In genomic region chr3:63878394-63879089, GRCh38 we compare ENCODE assay signal across 26 cellular contexts. TPM values are rescaled to one million over a fixed set of nuclear protein-coding genes. Genes with fewer than 3 reads are reported as not detected.
DNase-seq lines count a peak whose midpoint lies in the region; ATAC-seq, FAIRE-seq and TF ChIP-seq lines count a peak whose summit lies in the region.
"Had no signal": no experiment of that assay in that cellular context is flagged by ENCODE, and none has a peak within 500 bp of the region (broad histone marks: within the 10 kb centered on the region; RNA-seq: fewer than 3 reads in every experiment).

No MANE protein-coding gene starts in this region.

- peaks cover 80% of the 10 kb centered on the region for H3K4me1 Mint-ChIP-seq in CD4-positive, alpha-beta T cell (ENCODE audit: low read depth)
- H3K4me1 Mint-ChIP-seq in Calu3 (ENCODE audit: low read depth, unreplicated experiment) = peaks cover 10% of the 10 kb centered on the region
- peaks cover 65% of the 10 kb centered on the region for H3K4me1 Mint-ChIP-seq in activated CD8-positive, alpha-beta T cell treated with anti-CD3 and anti-CD28 coated beads for 36 hours (ENCODE audit: low read depth)

- FAIRE-seq in frontal cortex (lab: Jason Lieb, UNC) = no peak
- FAIRE-seq: RCC 7860, small intestine, TTC549 had no signal

- no peaks in the 10 kb centered on the region for H3K9me3 ChIP-seq in CD4-positive, alpha-beta T cell (ENCODE audit: control insufficient read depth, low read length)
- H3K9me3 ChIP-seq: adrenal gland, prostate gland, upper lobe of right lung had no signal

- TF ChIP-seq CTCF in CD4-positive, alpha-beta T cell (IDR thresholded peaks at IDR 0.05) = no peak
- TF ChIP-seq CTCF in Calu3 (IDR thresholded peaks at IDR 0.05; ENCODE audit: unreplicated experiment) = no peak
- TF ChIP-seq CTCF in activated CD8-positive, alpha-beta T cell treated with anti-CD3 and anti-CD28 coated beads for 36 hours (IDR thresholded peaks at IDR 0.05) = no peak

- DNase-seq in CD4-positive, alpha-beta T cell = no peak
- peak; percentile 4 for DNase-seq in Calu3
- DNase-seq in activated CD8-positive, alpha-beta T cell treated with anti-CD3 and anti-CD28 coated beads for 36 hours = no peak
- no peak for DNase-seq in left lobe of liver (ENCODE audit: low spot score)
- DNase-seq in GOT3 (lab: John Stamatoyannopoulos, UW) = no peak
- no peak for DNase-seq in frontal cortex (ENCODE audit: low spot score in 2 of 2)
- DNase-seq: activated CD4-positive, alpha-beta T cell treated with anti-CD3 and anti-CD28 coated beads, Interleukin-2, amount 50 U/mL, for 48 hours; activated T-cell treated with anti-CD3 and anti-CD28 coated beads, Interleukin-2, amount 50 U/mL, for 72 hours; adrenal gland; erythroblast; foreskin melanocyte; GDM1; H7; NCI-H187; small intestine; stimulated activated CD4-positive, alpha-beta T cell treated with anti-CD3 and anti-CD28 coated beads, Interleukin-4, amount 100 ng/mL, for 1 hour; upper lobe of right lung had no signal

- CTCF ChIA-PET in CD4-positive, alpha-beta T cell (lab: Charles Lee) = no interaction called here
- CTCF ChIA-PET in Calu3 (lab: Charles Lee) = no interaction called here
- CTCF ChIA-PET in activated CD8-positive, alpha-beta T cell treated with anti-CD3 and anti-CD28 coated beads for 36 hours (lab: Charles Lee) = interaction anchor here (1.5 kb wide), 1 partner anchor 9 kb away, joined by 3 read pairs; no protein-coding TSS in a partner anchor

- peak overlapping the region; percentile 0 for H3K27ac Mint-ChIP-seq in CD4-positive, alpha-beta T cell
- H3K27ac Mint-ChIP-seq in Calu3 (ENCODE audit: unreplicated experiment) = no peak overlapping the region
- peak overlapping the region; percentile 6 for H3K27ac Mint-ChIP-seq in activated CD8-positive, alpha-beta T cell treated with anti-CD3 and anti-CD28 coated beads for 36 hours
- H3K27ac Mint-ChIP-seq: activated T-cell treated with anti-CD3 and anti-CD28 coated beads, Interleukin-2, amount 50 U/mL, for 72 hours had no signal

- intact Hi-C loops in CD4-positive, alpha-beta T cell (cut with DNase I, micrococcal nuclease) = no loop called here
- intact Hi-C loops in Calu3 (cut with micrococcal nuclease; ENCODE audit: unreplicated experiment) = no loop called here
- intact Hi-C loops in activated CD8-positive, alpha-beta T cell treated with anti-CD3 and anti-CD28 coated beads for 36 hours (cut with micrococcal nuclease) = no loop called here

- no TSS peak for BruUV-seq in Calu3 (replicated peaks; lab: Mats Ljungman, UMichigan)

- H3K36me3 Mint-ChIP-seq in CD4-positive, alpha-beta T cell (ENCODE audit: low read depth) = no peaks in the 10 kb centered on the region
- no peaks in the 10 kb centered on the region for H3K36me3 Mint-ChIP-seq in Calu3 (ENCODE audit: insufficient read depth, unreplicated experiment)
- H3K36me3 Mint-ChIP-seq in activated CD8-positive, alpha-beta T cell treated with anti-CD3 and anti-CD28 coated beads for 36 hours (ENCODE audit: low read depth) = no peaks in the 10 kb centered on the region
- H3K36me3 Mint-ChIP-seq: natural killer cell treated with Interleukin-12 subunit alpha and Interleukin-12 subunit beta and Interleukin-15 and Interleukin-18, amount 100 ng/mL, for 72 hours had no signal

- POLR2A ChIA-PET in CD4-positive, alpha-beta T cell (lab: Charles Lee) = interaction anchor here (1.2 kb wide), 1 partner anchor 15 kb away, joined by 6 read pairs; the partner anchor contains the start of genes ATXN7 and THOC7
- POLR2A ChIA-PET in activated CD8-positive, alpha-beta T cell treated with anti-CD3 and anti-CD28 coated beads for 36 hours (lab: Charles Lee) = interaction anchor here (1.6 kb wide), 1 partner anchor 32 kb away, joined by 3 read pairs; no protein-coding TSS in a partner anchor

- H3K4me3 Mint-ChIP-seq in CD4-positive, alpha-beta T cell = no peak overlapping the region
- H3K4me3 Mint-ChIP-seq in Calu3 (ENCODE audit: low read depth, unreplicated experiment) = no peak overlapping the region
- H3K4me3 Mint-ChIP-seq in activated CD8-positive, alpha-beta T cell treated with anti-CD3 and anti-CD28 coated beads for 36 hours = no peak overlapping the region
- H3K4me3 Mint-ChIP-seq: activated T-cell treated with anti-CD3 and anti-CD28 coated beads, Interleukin-2, amount 50 U/mL, for 72 hours; natural killer cell treated with Interleukin-12 subunit alpha and Interleukin-12 subunit beta and Interleukin-15 and Interleukin-18, amount 100 ng/mL, for 72 hours had no signal

- no peak overlapping the region for H3K27ac ChIP-seq in CD4-positive, alpha-beta T cell (ENCODE audit: low read depth, low read length)
- H3K27ac ChIP-seq: adrenal gland, prostate gland, SK-N-MC, upper lobe of right lung had no signal

- no peaks in the 10 kb centered on the region for H3K9me3 Mint-ChIP-seq in CD4-positive, alpha-beta T cell
- no peaks in the 10 kb centered on the region for H3K9me3 Mint-ChIP-seq in Calu3 (ENCODE audit: low read depth, unreplicated experiment)
- no peaks in the 10 kb centered on the region for H3K9me3 Mint-ChIP-seq in activated CD8-positive, alpha-beta T cell treated with anti-CD3 and anti-CD28 coated beads for 36 hours
- H3K9me3 Mint-ChIP-seq: activated T-cell treated with anti-CD3 and anti-CD28 coated beads, Interleukin-2, amount 50 U/mL, for 72 hours; natural killer cell treated with Interleukin-12 subunit alpha and Interleukin-12 subunit beta and Interleukin-15 and Interleukin-18, amount 100 ng/mL, for 72 hours had no signal

- no peaks in the 10 kb centered on the region for H3K27me3 Mint-ChIP-seq in CD4-positive, alpha-beta T cell
- no peaks in the 10 kb centered on the region for H3K27me3 Mint-ChIP-seq in Calu3 (ENCODE audit: unreplicated experiment)
- H3K27me3 Mint-ChIP-seq in activated CD8-positive, alpha-beta T cell treated with anti-CD3 and anti-CD28 coated beads for 36 hours = no peaks in the 10 kb centered on the region
- H3K27me3 Mint-ChIP-seq: natural killer cell treated with Interleukin-12 subunit alpha and Interleukin-12 subunit beta and Interleukin-15 and Interleukin-18, amount 100 ng/mL, for 72 hours had no signal

- ATAC-seq in CD4-positive, alpha-beta T cell (ENCODE audit: poor library complexity) = no peak
- no peak for ATAC-seq in activated CD8-positive, alpha-beta T cell treated with anti-CD3 and anti-CD28 coated beads for 36 hours
- ATAC-seq in left lobe of liver (peak; percentile 52), HG02973 (IDR thresholded peaks at IDR 0.05; ENCODE audit: unreplicated experiment) (no peak), GM18858 (IDR thresholded peaks at IDR 0.05; ENCODE audit: unreplicated experiment) (no peak)
- ATAC-seq: activated T-cell treated with anti-CD3 and anti-CD28 coated beads, Interleukin-2, amount 50 U/mL, for 72 hours; natural killer cell treated with Interleukin-12 subunit alpha and Interleukin-12 subunit beta and Interleukin-15 and Interleukin-18, amount 100 ng/mL, for 72 hours; upper lobe of right lung had no signal

- H3K27me3 ChIP-seq in CD4-positive, alpha-beta T cell (ENCODE audit: control insufficient read depth, insufficient read depth, low read length) = no peaks in the 10 kb centered on the region
- H3K27me3 ChIP-seq: adrenal gland, upper lobe of right lung had no signal

RNA-seq across cellular contexts. Expression of gene ATXN7, which starts 14.9 kb away (rescaled TPM):
- 100 to 1,000 TPM; 289 to 304 TPM for total RNA-seq in CD4-positive, alpha-beta T cell
- total RNA-seq in Calu3 (2022) (31.2 and 38.3 TPM in 2 replicates), left lobe of liver (12.7 TPM), frontal cortex (6.9 TPM)
- 10 to 100 TPM; 22.5 to 25.9 TPM for total RNA-seq in activated CD8-positive, alpha-beta T cell treated with anti-CD3 and anti-CD28 coated beads for 36 hours

RNA-seq across cellular contexts. Expression of gene THOC7, which starts 14.9 kb away (rescaled TPM):
- total RNA-seq in CD4-positive, alpha-beta T cell = 10 to 100 TPM; 21.6 to 23.7 TPM
- total RNA-seq in Calu3 (2022) = 70.7 and 77.7 TPM in 2 replicates
- total RNA-seq in activated CD8-positive, alpha-beta T cell treated with anti-CD3 and anti-CD28 coated beads for 36 hours = 10 to 100 TPM; 85.0 to 85.5 TPM
- 20.8 TPM for total RNA-seq in left lobe of liver
- 48.1 TPM for total RNA-seq in frontal cortex

RNA-seq across cellular contexts. Expression of gene SCAANT1, which starts 33.6 kb away (rescaled TPM):
- 1 to 10 TPM; 1.4 to 2.1 TPM for total RNA-seq in CD4-positive, alpha-beta T cell
- not detected in 2 replicates for total RNA-seq in Calu3 (2022)
- not detected for total RNA-seq in activated CD8-positive, alpha-beta T cell treated with anti-CD3 and anti-CD28 coated beads for 36 hours
- total RNA-seq in left lobe of liver = not detected
- total RNA-seq in frontal cortex = not detected
- total RNA-seq: activated T-cell treated with anti-CD3 and anti-CD28 coated beads, Interleukin-2, amount 50 U/mL, for 72 hours; adrenal gland; cardiac septum; H7; M059J; prostate gland; upper lobe of right lung had no signal

RNA-seq across cellular contexts. Expression of gene C3orf49, which starts 59.4 kb away (rescaled TPM):
- not detected for total RNA-seq in CD4-positive, alpha-beta T cell
- not detected in 2 replicates for total RNA-seq in Calu3 (2022)
- not detected for total RNA-seq in activated CD8-positive, alpha-beta T cell treated with anti-CD3 and anti-CD28 coated beads for 36 hours
- not detected for total RNA-seq in left lobe of liver
- not detected for total RNA-seq in frontal cortex
- total RNA-seq: activated T-cell treated with anti-CD3 and anti-CD28 coated beads, Interleukin-2, amount 50 U/mL, for 72 hours; adrenal gland; cardiac septum; H7; M059J; natural killer cell treated with Interleukin-12 subunit alpha and Interleukin-12 subunit beta and Interleukin-15 and Interleukin-18, amount 100 ng/mL, for 72 hours; prostate gland; upper lobe of right lung had no signal
